8 cellular contexts compared by ENCODE assay signal in genomic region chr3:179450901-179451334, GRCh38. TPM values are rescaled to one million over a fixed set of nuclear protein-coding genes. Genes with fewer than 3 reads are reported as not detected.
DNase-seq lines count a peak whose midpoint lies in the region; ATAC-seq and TF ChIP-seq lines count a peak whose summit lies in the region.

No MANE protein-coding gene starts in this region.

- H3K4me3 ChIP-seq in GM06990 (replicated peaks; ENCODE audit: low read depth, low read length) = peak overlapping the region; percentile 70
- H3K4me3 ChIP-seq in IMR-90 (ENCODE audit: insufficient read depth, low read depth, low read length) = peak overlapping the region; percentile 81
- peak overlapping the region; percentile 82 for H3K4me3 ChIP-seq in left ventricle myocardium inferior
- peak overlapping the region; percentile 45 to 59 for H3K4me3 ChIP-seq in prostate gland

- H3K36me3 Mint-ChIP-seq in activated naive CD8-positive, alpha-beta T cell = no peaks in the 10 kb centered on the region

- no peak for TF ChIP-seq RAD21 in IMR-90 (IDR thresholded peaks at IDR 0.05; ENCODE audit: low read length)

- H3K4me2 ChIP-seq in IMR-90 (ENCODE audit: low read depth, low read length) = peak overlapping the region; percentile 73

- BruUV-seq in IMR-90 (replicated peaks; lab: Mats Ljungman, UMichigan) = no TSS peak

- POLR2A ChIA-PET in IMR-90 (lab: Charles Lee; ENCODE audit: unreplicated experiment) = interaction anchor here (0.6 to 1.2 kb wide), 2 partner anchors 10 to 20 kb away, joined by 3 read pairs; no protein-coding TSS in a partner anchor

- H2AFZ ChIP-seq in IMR-90 (replicated peaks; ENCODE audit: low read length, poor library complexity) = peak overlapping the region; percentile 90

- H3K4me3 Mint-ChIP-seq in activated naive CD8-positive, alpha-beta T cell = peak overlapping the region; percentile 86

- H2BK15ac ChIP-seq in IMR-90 (ENCODE audit: low read depth, low read length) = no peak overlapping the region

- peak overlapping the region; percentile 92 for H2AK9ac ChIP-seq in IMR-90 (replicated peaks; ENCODE audit: low read depth, low read length, poor library complexity)

- in situ Hi-C loops in IMR-90 (cut with MboI; ENCODE audit: low sequenced_read_pairs) = no loop called here

- no peaks in the 10 kb centered on the region for H3K9me3 Mint-ChIP-seq in activated naive CD8-positive, alpha-beta T cell (ENCODE audit: low read depth)

- 0% methylated on average over 6 of the region's 57 CpGs; no CpG with 5 or more reads in 1 of the 2 experiments for WGBS in IMR-90 (ENCODE audit: extremely low coverage in 2 of 2, insufficient read length in 1 of 2), 2 experiments
- WGBS in prostate gland = 0% methylated on average over 2 of the region's 57 CpGs

- CTCF ChIA-PET in IMR-90 (lab: Yijun Ruan, JAX) = no interaction called here

- TF ChIP-seq CTCF in GM06990 (IDR thresholded peaks at IDR 0.05; ENCODE audit: insufficient read depth, low read length, poor library complexity, severe bottlenecking) (no peak), IMR-90 (conservative IDR thresholded peaks at IDR 0.05; ENCODE audit: low read depth, low read length) (no peak), left ventricle myocardium inferior (IDR thresholded peaks at IDR 0.05; ENCODE audit: borderline replicate concordance) (no peak), prostate gland (IDR thresholded peaks at IDR 0.05) (no peak)

- H3K9me3 ChIP-seq in IMR-90 (ENCODE audit: control insufficient read depth, insufficient read depth, low read length) (no peaks in the 10 kb centered on the region), left ventricle myocardium inferior (replicated peaks) (no peaks in the 10 kb centered on the region), prostate gland (no peaks in the 10 kb centered on the region)

- intact Hi-C loops in IMR-90 (cut with micrococcal nuclease) = loop anchor here (1.0 kb wide), 1 partner anchor 107 kb away; no protein-coding TSS in a partner anchor
- intact Hi-C loops in left ventricle myocardium inferior (cut with micrococcal nuclease) = no loop called here
- intact Hi-C loops in prostate gland (cut with DNase I) = no loop called here

- H3K9me1 ChIP-seq in IMR-90 (ENCODE audit: insufficient read depth, low read length) = peaks cover 12% of the 10 kb centered on the region

- H4K8ac ChIP-seq in IMR-90 (ENCODE audit: low read depth in 2 of 2, low read length in 2 of 2) = peak overlapping the region; percentile 22 to 61; a peak in 3 of 4 replicates

- peak overlapping the region; percentile 37 for H4K5ac ChIP-seq in IMR-90 (ENCODE audit: low read depth, low read length)

- TF ChIP-seq POLR2A in IMR-90 (IDR thresholded peaks at IDR 0.05; ENCODE audit: low read depth, low read length) (no peak), prostate gland (IDR thresholded peaks at IDR 0.05) (no peak)

- peaks cover 62% of the 10 kb centered on the region for H3K27me3 Mint-ChIP-seq in activated naive CD8-positive, alpha-beta T cell

- peak overlapping the region; percentile 97 for H3K27ac ChIP-seq in IMR-90 (ENCODE audit: insufficient read depth, low read length)
- peak overlapping the region; percentile 96 for H3K27ac ChIP-seq in left ventricle myocardium inferior (replicated peaks)
- peak overlapping the region; percentile 56 to 64 for H3K27ac ChIP-seq in prostate gland

- DNase-seq in GM06990 (ENCODE audit: extremely low read depth, insufficient read length) (no peak), IMR-90 (peak; percentile 23), left ventricle myocardium inferior (no peak), prostate gland (ENCODE audit: low spot score) (peak; percentile 6), glomerular visceral epithelial cell (ENCODE audit: extremely low spot score) (no peak)

- peak overlapping the region; percentile 80 for H3K4ac ChIP-seq in IMR-90 (ENCODE audit: low read depth, low read length)

- H3K27me3 ChIP-seq in GM06990 (replicated peaks; ENCODE audit: control insufficient read depth, insufficient read depth, low read length) (no peaks in the 10 kb centered on the region; the same call in none of the 2 replicates), IMR-90 (ENCODE audit: control insufficient read depth, insufficient read depth, low read length) (no peaks in the 10 kb centered on the region), left ventricle myocardium inferior (ENCODE audit: low read depth) (no peaks in the 10 kb centered on the region), prostate gland (replicated peaks; ENCODE audit: insufficient read depth) (no peaks in the 10 kb centered on the region)

- H3K4me1 ChIP-seq in IMR-90 (ENCODE audit: control insufficient read depth, insufficient read depth, low read length) = peaks cover 3% of the 10 kb centered on the region
- peaks cover 67% of the 10 kb centered on the region for H3K4me1 ChIP-seq in left ventricle myocardium inferior
- H3K4me1 ChIP-seq in prostate gland (replicated peaks) = no peaks in the 10 kb centered on the region

- H4K20me1 ChIP-seq in IMR-90 (ENCODE audit: insufficient read depth, low read length) = peaks cover 21% of the 10 kb centered on the region; the same call in 1 of the 2 replicates

- peak overlapping the region; percentile 73 for H4K91ac ChIP-seq in IMR-90 (ENCODE audit: insufficient read depth, low read depth, low read length)

- H3K4me1 Mint-ChIP-seq in activated naive CD8-positive, alpha-beta T cell (ENCODE audit: low read depth) = peaks cover 22% of the 10 kb centered on the region

- H3K79me1 ChIP-seq in IMR-90 (ENCODE audit: low read depth in 1 of 2, low read length in 2 of 2) = peaks cover 3 to 21% of the 10 kb centered on the region in 2 experiments; a peak in 2 of 4 replicates

- peak overlapping the region; percentile 96; the same call in 1 of the 2 replicates for H3K23ac ChIP-seq in IMR-90 (ENCODE audit: low read depth, low read length)

- dilution Hi-C loops in IMR-90 (cut with HindIII; ENCODE audit: low sequenced_read_pairs, unreplicated experiment) = no loop called here

- no peaks in the 10 kb centered on the region for H3K36me3 ChIP-seq in GM06990 (ENCODE audit: control insufficient read depth, insufficient read depth, low read length)
- H3K36me3 ChIP-seq in IMR-90 (ENCODE audit: control insufficient read depth, insufficient read depth, low read length) = 0 out of 2 replicates have a peak, but pooled peaks cover 2% of the 10 kb centered on the region
- no peaks in the 10 kb centered on the region for H3K36me3 ChIP-seq in left ventricle myocardium inferior
- no peaks in the 10 kb centered on the region for H3K36me3 ChIP-seq in prostate gland

- peak overlapping the region; percentile 13; the same call in 1 of the 2 replicates for H2AK5ac ChIP-seq in IMR-90 (ENCODE audit: low read depth, low read length)

- H2BK20ac ChIP-seq in IMR-90 (ENCODE audit: low read depth, low read length) = no peak overlapping the region

- H3K14ac ChIP-seq in IMR-90 (replicated peaks; ENCODE audit: low read depth, low read length) = peak overlapping the region; percentile 54

- no peak overlapping the region for H3K27ac Mint-ChIP-seq in activated naive CD8-positive, alpha-beta T cell

- peak overlapping the region; percentile 97 for H3K9ac ChIP-seq in IMR-90 (ENCODE audit: low read depth, low read length)

- peak overlapping the region; percentile 95 for H3K56ac ChIP-seq in IMR-90 (ENCODE audit: extremely low read depth, insufficient read depth, low read length)

- 0 out of 2 replicates have a peak overlapping the region, but pooled peaks have one; percentile 42 for H2BK120ac ChIP-seq in IMR-90 (ENCODE audit: low read depth, low read length)

- peak overlapping the region; percentile 83 for H3K18ac ChIP-seq in IMR-90 (ENCODE audit: low read depth, low read length)

- peak overlapping the region; percentile 92 for H2BK5ac ChIP-seq in IMR-90 (ENCODE audit: low read depth, low read length, poor library complexity, severe bottlenecking)

- ATAC-seq in GM21529 (IDR thresholded peaks at IDR 0.05; ENCODE audit: unreplicated experiment) (peak; percentile 42), IMR-90 (ENCODE audit: low read depth) (peak; percentile 71), GM18909 (IDR thresholded peaks at IDR 0.05; ENCODE audit: poor library complexity, unreplicated experiment) (no peak)

TF ChIP-seq in IMR-90, 13 proteins besides CTCF, POLR2A, EP300 and RAD21:
- TF ChIP-seq MXI1 (IDR thresholded peaks at IDR 0.05; ENCODE audit: borderline replicate concordance, low read depth, low read length) = no peak
- no peak for TF ChIP-seq RFX5 (IDR thresholded peaks at IDR 0.05; ENCODE audit: low read depth, low read length)
- no peak for TF ChIP-seq MAFK (IDR thresholded peaks at IDR 0.05; ENCODE audit: low read depth, low read length)
- no peak for TF ChIP-seq FOS (IDR thresholded peaks at IDR 0.05; ENCODE audit: low read depth, low read length)
- no peak for TF ChIP-seq CHD1 (IDR thresholded peaks at IDR 0.05; ENCODE audit: low read depth, low read length)
- no peak for TF ChIP-seq CEBPB (IDR thresholded peaks at IDR 0.05; ENCODE audit: low read depth, low read length)

RNA-seq across cellular contexts. Expression of gene GNB4, which starts 0.4 kb away (rescaled TPM):
- 112 and 131 TPM in 2 replicates for total RNA-seq in IMR-90 (2012; rRNA removed)
- 20.1 and 22.1 TPM in 2 replicates for polyA plus RNA-seq in IMR-90 (2012; rRNA removed)
- polyA plus RNA-seq in IMR-90 (2012; cell fraction: cytosol; rRNA removed) = 4.1 and 7.1 TPM in 2 replicates
- polyA plus RNA-seq in IMR-90 (2012; cell fraction: nucleus; rRNA removed; ENCODE audit: low replicate concordance) = 1.9 and 12.4 TPM in 2 replicates
- total RNA-seq in left ventricle myocardium inferior = 11.9 TPM
- total RNA-seq in prostate gland = 10 to 100 TPM in 1 of 2 donors, 1 to 10 TPM in 1; 6.3 to 11.9 TPM

Comparison
In these comparisons a context has a peak if more than half of its experiments do, and no peak if none do; other contexts are left out.
1. DNase-seq: peak in IMR-90 (single experiment) and prostate gland (single experiment); none in GM06990 (single experiment), left ventricle myocardium inferior (single experiment) and glomerular visceral epithelial cell (single experiment).
2. Peak in every context shown above with its lines, with median percentiles within 50 percentile points of each other: H3K4me3 ChIP-seq and H3K27ac ChIP-seq.